30 cellular contexts compared by ENCODE assay signal in genomic region chr6:83038246-83038645, GRCh38.
"Had no signal": no experiment of that assay in that cellular context is flagged by ENCODE, and none has a peak within 500 bp of the region (broad histone marks: within the 10 kb centered on the region; RNA-seq: fewer than 3 reads in every experiment).

No MANE protein-coding gene starts in this region.

- H3K4me1 Mint-ChIP-seq: immature natural killer cell; memory B cell; naive B cell; nephron; stimulated activated effector memory CD8-positive, alpha-beta T cell treated with anti-CD3 and anti-CD28 coated beads, Interleukin-12 subunit alpha, Interleukin-12 subunit beta, amount 100 ng/mL, for 72 hours had no signal

- ATAC-seq: esophagus mucosa; left ventricle myocardium superior; lower lobe of right lung; mucosa of descending colon; right cardiac atrium; stimulated activated effector memory CD8-positive, alpha-beta T cell treated with anti-CD3 and anti-CD28 coated beads, Interleukin-12 subunit alpha, Interleukin-12 subunit beta, amount 100 ng/mL, for 72 hours; stimulated activated naive CD8-positive, alpha-beta T cell treated with anti-CD3 and anti-CD28 coated beads, Interleukin-15, Interleukin-2, amounts not matched to agents 100 U/mL and 50 U/mL, for 24 hours had no signal

- H3K9me3 Mint-ChIP-seq: immature natural killer cell; stimulated activated effector memory CD8-positive, alpha-beta T cell treated with anti-CD3 and anti-CD28 coated beads, Interleukin-12 subunit alpha, Interleukin-12 subunit beta, amount 100 ng/mL, for 72 hours had no signal

- H3K36me3 ChIP-seq: lower lobe of right lung, prostate gland, tibial artery had no signal

- H2AFZ ChIP-seq: neural progenitor cell had no signal

- H3K9ac ChIP-seq: neural progenitor cell had no signal

- H3K9me3 ChIP-seq: lower lobe of right lung, mucosa of descending colon, prostate gland, sigmoid colon, testis, tibial artery had no signal

- DNase-seq: dorsolateral prefrontal cortex; effector CD4-positive, alpha-beta T cell; foreskin melanocyte; hypothalamus; immature natural killer cell; islet precursor cell; kidney glomerular epithelial cell; left ventricle myocardium superior; lower lobe of right lung; mucosa of descending colon; naive B cell; nucleus accumbens; right cardiac atrium; sigmoid colon; stimulated activated CD4-positive, alpha-beta T cell treated with anti-CD3 and anti-CD28 coated beads, Interleukin-2, amount 100 ng/mL, for 24 hours; stimulated activated CD4-positive, alpha-beta T cell treated with anti-CD3 and anti-CD28 coated beads, Interleukin-4, amount 100 ng/mL, for 24 hours; stimulated activated naive CD8-positive, alpha-beta T cell treated with anti-CD3 and anti-CD28 coated beads, Interleukin-15, Interleukin-2, amounts not matched to agents 100 U/mL and 50 U/mL, for 24 hours; substantia nigra; testis; tibial artery had no signal

- FAIRE-seq: colon had no signal

- H3K27me3 Mint-ChIP-seq: memory B cell, naive B cell, type B pancreatic cell had no signal

- H3K4me3 Mint-ChIP-seq: immature natural killer cell; memory B cell; mesothelial cell of epicardium; naive B cell; nephron; neural progenitor cell; stimulated activated effector memory CD8-positive, alpha-beta T cell treated with anti-CD3 and anti-CD28 coated beads, Interleukin-12 subunit alpha, Interleukin-12 subunit beta, amount 100 ng/mL, for 72 hours; type B pancreatic cell had no signal

- H3K4me1 ChIP-seq: lower lobe of right lung, prostate gland, sigmoid colon, tibial artery had no signal

- H3K27me3 ChIP-seq: dorsolateral prefrontal cortex, neural progenitor cell, sigmoid colon, testis, tibial artery had no signal

- H3K4me3 ChIP-seq: dorsolateral prefrontal cortex, lower lobe of right lung, mucosa of descending colon, neural progenitor cell, prostate gland, sigmoid colon, testis, tibial artery had no signal

- H3K27ac Mint-ChIP-seq: immature natural killer cell; memory B cell; mesothelial cell of epicardium; nephron; neural progenitor cell; stimulated activated effector memory CD8-positive, alpha-beta T cell treated with anti-CD3 and anti-CD28 coated beads, Interleukin-12 subunit alpha, Interleukin-12 subunit beta, amount 100 ng/mL, for 72 hours; type B pancreatic cell had no signal

- H3K36me3 Mint-ChIP-seq: stimulated activated effector memory CD8-positive, alpha-beta T cell treated with anti-CD3 and anti-CD28 coated beads, Interleukin-12 subunit alpha, Interleukin-12 subunit beta, amount 100 ng/mL, for 72 hours had no signal

- H3K4me2 ChIP-seq: neural progenitor cell had no signal

- H3K27ac ChIP-seq: dorsolateral prefrontal cortex, epithelial cell of prostate, lower lobe of right lung, neural progenitor cell, prostate gland, sigmoid colon, testis, tibial artery had no signal
